8 cellular contexts compared by ENCODE assay signal in the genomic region with DNA sequence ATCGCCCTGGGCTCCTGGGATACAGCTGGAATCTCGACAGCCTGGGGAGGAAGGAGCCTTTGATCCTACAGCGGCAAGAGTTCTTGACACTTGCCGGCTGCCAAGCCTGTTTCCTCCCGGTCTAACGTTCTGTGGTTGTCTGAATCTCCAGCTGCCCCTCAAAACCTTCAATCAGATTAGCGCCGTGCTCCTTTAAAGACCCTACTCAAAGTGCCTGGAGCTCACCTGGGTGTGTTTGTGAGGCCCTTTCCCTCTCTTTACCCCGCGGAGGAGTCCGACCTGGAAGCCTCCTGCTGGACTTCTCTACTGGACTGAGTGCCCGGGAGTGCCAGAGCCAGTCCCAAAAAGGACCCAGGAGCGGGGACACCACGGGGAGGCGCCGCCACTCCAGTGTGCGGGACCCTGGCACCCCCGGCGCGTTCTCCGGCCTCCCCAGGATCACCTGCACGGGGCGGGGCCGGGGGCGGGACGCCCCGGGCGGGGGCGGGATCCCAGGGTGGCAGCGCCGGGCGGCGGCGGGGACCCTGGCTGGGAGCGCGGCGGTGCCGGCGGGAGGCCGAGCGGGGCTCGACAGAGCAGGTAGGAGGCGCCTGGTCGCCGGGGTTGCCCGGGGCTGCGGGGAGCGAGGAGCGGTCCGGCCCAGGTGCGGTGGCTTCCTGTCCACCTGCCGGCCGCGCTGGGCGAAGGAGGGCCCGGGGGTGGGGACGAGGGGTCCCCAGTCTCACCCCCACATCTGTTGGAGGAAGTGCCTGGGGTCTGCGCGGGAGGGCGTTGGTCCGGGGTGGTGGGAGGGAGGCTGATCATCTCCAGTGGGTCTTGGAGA. TPM values are rescaled to one million over a fixed set of nuclear protein-coding genes. Genes with fewer than 3 reads are reported as not detected.
DNase-seq lines count a peak whose midpoint lies in the region; TF ChIP-seq lines count a peak whose summit lies in the region.

A gene with protein sequence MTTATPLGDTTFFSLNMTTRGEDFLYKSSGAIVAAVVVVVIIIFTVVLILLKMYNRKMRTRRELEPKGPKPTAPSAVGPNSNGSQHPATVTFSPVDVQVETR (plus strand): TSS at position 497 of the 823 bp plus-strand sequence. CDS start 39,344 bp downstream, outside the sequence.

- H3K9ac ChIP-seq in SK-N-SH = no peak within 1 kb of the TSS

- in situ Hi-C loops in ACHN (cut with HindIII; ENCODE audit: low pct_ligation_motif_present, low pct_unique_long_range_greater_than_20kb, low sequenced_read_pairs) = no loop called here

- H3F3A ChIP-seq in SK-N-SH (replicated peaks; ENCODE audit: insufficient read depth) = peaks cover 8% of the 10 kb centered on the region

- intact Hi-C loops in uterus (cut with DNase I; ENCODE audit: low total_unique reads) = no loop called here

- H2AFZ ChIP-seq in SK-N-SH (ENCODE audit: low read depth) = no peak within 1 kb of the TSS

- peaks cover 4% of the 10 kb centered on the region for H3K4me1 ChIP-seq in iPS DF 6.9 (ENCODE audit: control insufficient read depth, insufficient read depth, low read length)
- peaks cover 0 to 5% of the 10 kb centered on the region in 2 donors for H3K4me1 ChIP-seq in uterus
- peaks cover 8 to 19% of the 10 kb centered on the region in 2 experiments; a peak in 1 of 4 replicates for H3K4me1 ChIP-seq in SK-N-SH (ENCODE audit: control insufficient read depth in 1 of 2, insufficient read depth in 2 of 2, low read depth in 1 of 2, low read length in 1 of 2)

- peak within 1 kb of the TSS; percentile 31; the same call in 1 of the 2 replicates for H3K4me3 ChIP-seq in iPS DF 6.9 (ENCODE audit: low read length)
- no peak within 1 kb of the TSS for H3K4me3 ChIP-seq in uterus
- H3K4me3 ChIP-seq in SK-N-SH (ENCODE audit: low read depth in 2 of 2, low read length in 1 of 2) = no peak within 1 kb of the TSS

- DNase-seq in NCI-H2171 treated with DMSO at 0.1 percent for 48 hours (lab: John Stamatoyannopoulos, UW) (peak; percentile 10), NCI-H2171 (lab: John Stamatoyannopoulos, UW) (no peak), iPS DF 6.9 (ENCODE audit: low read depth, low spot score) (no peak), ACHN (no peak), uterus (no peak), SK-N-SH (no peak)
- DNase-seq in activated T-helper 1 cell treated with anti-CD3 and anti-CD28 coated beads, Interleukin-2, amount 50 U/mL, for 16 hours (ENCODE audit: low read depth in 1 of 2, low spot score in 1 of 2) = peak; percentile 26 to 36
- peak; percentile 59 for DNase-seq in stimulated activated CD4-positive, alpha-beta T cell treated with anti-CD3 and anti-CD28 coated beads, Interleukin-4, amount 100 ng/mL, for 1 hour

- H3K9me3 ChIP-seq in iPS DF 6.9 (ENCODE audit: control insufficient read depth, insufficient read depth, low read length) (no peaks in the 10 kb centered on the region), uterus (no peaks in the 10 kb centered on the region), SK-N-SH (no peaks in the 10 kb centered on the region)

- CTCF ChIA-PET in SK-N-SH (lab: Yijun Ruan, JAX) = interaction anchor here (0.7 to 1.7 kb wide), 2 partner anchors 31 to 140 kb away, joined by 3 to 4 read pairs; partner anchors contain the start of gene NIPAL3

- no peaks in the 10 kb centered on the region for H3K9me2 ChIP-seq in SK-N-SH

- H3K79me2 ChIP-seq in SK-N-SH (ENCODE audit: insufficient read depth) = no peaks in the 10 kb centered on the region

- no peak for TF ChIP-seq POLR2A in uterus (IDR thresholded peaks at IDR 0.05)

- no CpG with 5 or more reads among the region's 61 CpGs for WGBS in iPS DF 6.9 (ENCODE audit: insufficient coverage, insufficient read length)
- 74% methylated on average over 24 of the region's 61 CpGs for WGBS in SK-N-SH (ENCODE audit: low lambda C conversion rate)

- POLR2A ChIA-PET in SK-N-SH (lab: Yijun Ruan, JAX) = no interaction called here

- no peaks in the 10 kb centered on the region for H4K20me1 ChIP-seq in SK-N-SH (ENCODE audit: insufficient read depth)

- H3K36me3 ChIP-seq in iPS DF 6.9 (ENCODE audit: control insufficient read depth, insufficient read depth, low read length) = no peaks in the 10 kb centered on the region
- no peaks in the 10 kb centered on the region for H3K36me3 ChIP-seq in uterus
- no peaks in the 10 kb centered on the region for H3K36me3 ChIP-seq in SK-N-SH (replicated peaks in 1 of 2; ENCODE audit: control insufficient read depth in 1 of 2, insufficient read depth in 2 of 2, low read length in 1 of 2)

- no peak for TF ChIP-seq CTCF in uterus (IDR thresholded peaks at IDR 0.05)
- TF ChIP-seq CTCF in SK-N-SH (IDR thresholded peaks at IDR 0.05) = no peak

- H3K4me2 ChIP-seq in SK-N-SH = no peak within 1 kb of the TSS

- H3K27me3 ChIP-seq in iPS DF 6.9 (ENCODE audit: control insufficient read depth, insufficient read depth, low read length) (no peaks in the 10 kb centered on the region; the same call in 1 of the 2 replicates), uterus (peaks cover 0 to 12% of the 10 kb centered on the region in 2 donors), SK-N-SH (ENCODE audit: insufficient read depth) (peaks cover 7% of the 10 kb centered on the region; the same call in 1 of the 2 replicates)

- no peak for TF ChIP-seq EP300 in SK-N-SH (IDR thresholded peaks at IDR 0.05; ENCODE audit: borderline replicate concordance in 1 of 2, low read depth in 1 of 2, low read length in 1 of 2)

- no peak for TF ChIP-seq RAD21 in SK-N-SH (IDR thresholded peaks at IDR 0.05; ENCODE audit: low read length)

- H3K27ac ChIP-seq in iPS DF 6.9 (ENCODE audit: low read length) (no peak within 1 kb of the TSS), uterus (no peak within 1 kb of the TSS), SK-N-SH (ENCODE audit: low read depth in 2 of 2, low read length in 1 of 2) (no peak within 1 kb of the TSS)

TF ChIP-seq in SK-N-SH, 30 proteins besides CTCF, POLR2A, EP300 and RAD21:
- TF ChIP-seq SIN3A (IDR thresholded peaks at IDR 0.05; ENCODE audit: borderline replicate concordance, low read depth, low read length) = no peak
- TF ChIP-seq TAF1 (IDR thresholded peaks at IDR 0.05; ENCODE audit: borderline replicate concordance, low read depth, low read length) = no peak
- TF ChIP-seq JUND (IDR thresholded peaks at IDR 0.05) = no peak
- no peak for TF ChIP-seq EZH2phosphoT487 (IDR thresholded peaks at IDR 0.05; ENCODE audit: borderline replicate concordance, low read depth)
- no peak for TF ChIP-seq TEAD4 (IDR thresholded peaks at IDR 0.05; ENCODE audit: borderline replicate concordance, insufficient read depth)
- no peak for TF ChIP-seq NRF1 (IDR thresholded peaks at IDR 0.05; ENCODE audit: low read depth, low read length)
- TF ChIP-seq YY1 (IDR thresholded peaks at IDR 0.05; ENCODE audit: low read depth) = no peak
- TF ChIP-seq SMC3 (IDR thresholded peaks at IDR 0.05; ENCODE audit: low read depth, low read length) = no peak
- TF ChIP-seq TCF12 (IDR thresholded peaks at IDR 0.05) = no peak

RNA-seq across cellular contexts. Expression of the gene that starts here (rescaled TPM):
- total RNA-seq in uterus = under 1 TPM in 2 of 4 donors, not detected in 2; 0.18 to 0.48 TPM
- polyA plus RNA-seq in SK-N-SH (2012; rRNA removed) = 0.02 TPM in 1 of 2 replicates, not detected in the other
- polyA plus RNA-seq in SK-N-SH (2012; cell fraction: cytosol; rRNA removed) = 0.01 TPM in 2 replicates
- 0.01 TPM in 1 of 2 replicates, not detected in the other for polyA plus RNA-seq in SK-N-SH (2012; cell fraction: nucleus; rRNA removed)

Comparison
In these comparisons a context has a peak if more than half of its experiments do, and no peak if none do; other contexts are left out.
1. DNase-seq: peak in NCI-H2171 treated with DMSO at 0.1 percent for 48 hours (single experiment), activated T-helper 1 cell treated with anti-CD3 and anti-CD28 coated beads, Interleukin-2, amount 50 U/mL, for 16 hours (2 of 2) and stimulated activated CD4-positive, alpha-beta T cell treated with anti-CD3 and anti-CD28 coated beads, Interleukin-4, amount 100 ng/mL, for 1 hour (single experiment); none in NCI-H2171 (single experiment), iPS DF 6.9 (single experiment), ACHN (single experiment), uterus (0 of 2) and SK-N-SH (single experiment).